9 cellular contexts compared by ENCODE assay signal in the genomic region with DNA sequence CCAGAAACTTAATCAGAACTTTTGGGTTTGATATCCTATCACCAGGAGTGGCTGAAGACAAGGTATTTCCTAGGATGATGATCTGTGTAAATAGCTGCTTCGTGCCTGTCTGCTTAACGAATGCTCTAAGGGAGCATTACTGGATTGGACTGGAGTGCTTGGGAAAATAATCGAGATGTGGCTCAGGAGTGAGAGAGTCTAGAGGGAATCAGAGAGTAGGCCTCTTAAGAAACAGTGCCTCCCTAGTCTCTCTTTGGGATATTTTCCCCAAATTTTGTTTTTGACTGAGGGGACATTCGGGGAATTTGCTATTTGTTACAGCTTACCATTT. TPM values are rescaled to one million over a fixed set of nuclear protein-coding genes. Genes with fewer than 3 reads are reported as not detected.
DNase-seq lines count a peak whose midpoint lies in the region; ATAC-seq and TF ChIP-seq lines count a peak whose summit lies in the region.
"Had no signal": no experiment of that assay in that cellular context is flagged by ENCODE, and none has a peak within 500 bp of the region (broad histone marks: within the 10 kb centered on the region; RNA-seq: fewer than 3 reads in every experiment).

No MANE protein-coding gene starts in this region.

- H3K27me3 ChIP-seq in fibroblast of lung (ENCODE audit: control insufficient read depth, insufficient read depth, low read length): no peaks in the 10 kb centered on the region
- H3K27me3 ChIP-seq: foreskin keratinocyte had no signal

- H3K36me3 ChIP-seq in fibroblast of lung (ENCODE audit: control insufficient read depth, insufficient read depth, low read length): no peaks in the 10 kb centered on the region

- DNase-seq in CD14-positive monocyte (ENCODE audit: low spot score): no peak
- DNase-seq in activated B cell treated with CpG ODN at 0.5 μM for 24 hours: no peak
- DNase-seq in fibroblast of lung (ENCODE audit: low read depth in 2 of 2): peak; percentile 55 to 60
- peak; percentile 51 for DNase-seq in pons (ENCODE audit: low spot score)
- no peak for DNase-seq in amygdala (lab: John Stamatoyannopoulos, UW)
- DNase-seq in stimulated activated naive CD4-positive, alpha-beta T cell (lab: John Stamatoyannopoulos, UW): no peak
- DNase-seq: foreskin keratinocyte had no signal

- H3K4me1 ChIP-seq in fibroblast of lung (ENCODE audit: control insufficient read depth, extremely low read depth, insufficient read depth, low read length): peaks cover 8% of the 10 kb centered on the region

- H3K27me3 Mint-ChIP-seq in CD14-positive monocyte (ENCODE audit: low read depth in 3 of 3): peaks cover 0 to 2% (median 0%) of the 10 kb centered on the region in 3 donors
- H3K27me3 Mint-ChIP-seq in activated B cell treated with CpG ODN at 0.5 μM for 24 hours: no peaks in the 10 kb centered on the region

- no peaks in the 10 kb centered on the region for H4K20me1 ChIP-seq in fibroblast of lung (ENCODE audit: control insufficient read depth, extremely low read depth, insufficient read depth, low read length)

- peaks cover 59% of the 10 kb centered on the region for H3K4me1 Mint-ChIP-seq in CD14-positive monocyte
- H3K4me1 Mint-ChIP-seq in activated B cell treated with CpG ODN at 0.5 μM for 24 hours: peaks cover 72% of the 10 kb centered on the region

- peak overlapping the region; percentile 99 for H3K4me2 ChIP-seq in fibroblast of lung (ENCODE audit: extremely low read depth, insufficient read depth, low read length)

- H3K9ac ChIP-seq in fibroblast of lung (ENCODE audit: insufficient read depth, low read length): peak overlapping the region; percentile 2

- H3K27ac ChIP-seq in fibroblast of lung (ENCODE audit: insufficient read depth, low read length): peak overlapping the region; percentile 89
- H3K27ac ChIP-seq: foreskin keratinocyte had no signal

- H3K4me3 Mint-ChIP-seq in CD14-positive monocyte (peak overlapping the region; percentile 95 to 98), activated B cell treated with CpG ODN at 0.5 μM for 24 hours (peak overlapping the region; percentile 98)

- H3K27ac Mint-ChIP-seq in CD14-positive monocyte (peak overlapping the region in 4 of 7 donors; percentile 37 to 98 (median 93)), activated B cell treated with CpG ODN at 0.5 μM for 24 hours (peak overlapping the region; percentile 95)

- TF ChIP-seq CTCF in CD14-positive monocyte (IDR thresholded peaks at IDR 0.05) (no peak), activated B cell treated with CpG ODN at 0.5 μM for 24 hours (IDR thresholded peaks at IDR 0.05) (no peak), fibroblast of lung (conservative IDR thresholded peaks at IDR 0.05 in 1 of 2, IDR thresholded peaks at IDR 0.05 in 1 of 2; ENCODE audit: low read depth in 1 of 2, low read length in 2 of 2) (peak; percentile 12 to 13)

- intact Hi-C loops in CD14-positive monocyte (cut with micrococcal nuclease): loop anchor here (5.0 kb wide), 3 partner anchors 33 to 288 kb away; no protein-coding TSS in a partner anchor
- intact Hi-C loops in activated B cell treated with CpG ODN at 0.5 μM for 24 hours (cut with micrococcal nuclease): no loop called here

- H3K4me3 ChIP-seq in fibroblast of lung (replicated peaks in 1 of 4; ENCODE audit: control extremely low read depth in 1 of 4, insufficient read depth in 1 of 4, low read depth in 3 of 4, low read length in 4 of 4): peak overlapping the region; percentile 67 to 97 (median 90)

- ATAC-seq in activated B cell treated with CpG ODN at 0.5 μM for 24 hours (ENCODE audit: low read depth) (no peak), HG03039 (IDR thresholded peaks at IDR 0.05; ENCODE audit: unreplicated experiment) (no peak), GM21367 (IDR thresholded peaks at IDR 0.05; ENCODE audit: unreplicated experiment) (no peak)
- ATAC-seq: foreskin keratinocyte had no signal

- CTCF ChIA-PET in activated B cell treated with CpG ODN at 0.5 μM for 24 hours (lab: Charles Lee): interaction anchor here (1.0 to 6.9 kb wide), 6 partner anchors 53 to 504 kb away, joined by 3 to 116 read pairs (median 24); no protein-coding TSS in a partner anchor

- peaks cover 11% of the 10 kb centered on the region in 2 donors for H3K36me3 Mint-ChIP-seq in CD14-positive monocyte
- peaks cover 15% of the 10 kb centered on the region for H3K36me3 Mint-ChIP-seq in activated B cell treated with CpG ODN at 0.5 μM for 24 hours (ENCODE audit: low read depth)

- no peaks in the 10 kb centered on the region for H3K9me3 ChIP-seq in fibroblast of lung (ENCODE audit: control insufficient read depth, insufficient read depth, low read depth, low read length)

- POLR2A ChIA-PET in activated B cell treated with CpG ODN at 0.5 μM for 24 hours (lab: Charles Lee): interaction anchor here (1.1 to 6.5 kb wide), 5 partner anchors 73 to 126 kb away, joined by 3 to 65 read pairs (median 5); no protein-coding TSS in a partner anchor

- peaks cover 0 to 3% (median 0%) of the 10 kb centered on the region in 7 donors for H3K9me3 Mint-ChIP-seq in CD14-positive monocyte
- H3K9me3 Mint-ChIP-seq in activated B cell treated with CpG ODN at 0.5 μM for 24 hours: no peaks in the 10 kb centered on the region

- peaks cover 73% of the 10 kb centered on the region for H3K79me2 ChIP-seq in fibroblast of lung (ENCODE audit: control insufficient read depth, insufficient read depth, low read length)

- no peak overlapping the region for H2AFZ ChIP-seq in fibroblast of lung (ENCODE audit: low read length)

RNA-seq across cellular contexts. Expression of a gene that starts 2.5 kb away (rescaled TPM):
- polyA plus RNA-seq in CD14-positive monocyte (1 to 10 TPM in 1 of 2 donors, under 1 TPM in 1; 0.57 to 1.2 TPM), fibroblast of lung (16.0 and 19.0 TPM in 2 replicates)
- total RNA-seq in activated B cell treated with CpG ODN at 0.5 μM for 24 hours (20.9 and 24.8 TPM in 2 replicates), fibroblast of lung (9.8 and 13.0 TPM in 2 replicates)
- 7.8 and 11.8 TPM in 2 replicates for polyA plus RNA-seq in fibroblast of lung (2012)
- 10.7 and 11.9 TPM in 2 replicates for polyA minus RNA-seq in fibroblast of lung (ENCODE audit: low replicate concordance)

RNA-seq across cellular contexts. Expression of a gene that starts 49.2 kb away (rescaled TPM):
- 10 to 100 TPM; 12.2 to 18.2 TPM for polyA plus RNA-seq in CD14-positive monocyte
- total RNA-seq in activated B cell treated with CpG ODN at 0.5 μM for 24 hours: 22.6 and 33.8 TPM in 2 replicates
- 12.8 and 14.2 TPM in 2 replicates for total RNA-seq in fibroblast of lung
- 14.0 and 19.5 TPM in 2 replicates for polyA plus RNA-seq in fibroblast of lung
- polyA plus RNA-seq in fibroblast of lung (2012): 13.5 and 18.4 TPM in 2 replicates
- 0.55 and 0.96 TPM in 2 replicates for polyA minus RNA-seq in fibroblast of lung (ENCODE audit: low replicate concordance)

RNA-seq across cellular contexts. Expression of a gene that starts 49.3 kb away (rescaled TPM):
- polyA plus RNA-seq in CD14-positive monocyte: 1 to 10 TPM; 1.3 to 2.0 TPM
- total RNA-seq in activated B cell treated with CpG ODN at 0.5 μM for 24 hours: 9.6 and 9.8 TPM in 2 replicates
- 15.4 and 18.5 TPM in 2 replicates for total RNA-seq in fibroblast of lung
- 9.4 and 15.0 TPM in 2 replicates for polyA plus RNA-seq in fibroblast of lung
- polyA plus RNA-seq in fibroblast of lung (2012): 7.9 and 11.7 TPM in 2 replicates
- 0.11 and 0.59 TPM in 2 replicates for polyA minus RNA-seq in fibroblast of lung (ENCODE audit: low replicate concordance)

Comparison
In these comparisons a context has a peak if more than half of its experiments do, and no peak if none do; other contexts are left out.
1. DNase-seq: peak in fibroblast of lung (2 of 2) and pons (single experiment); none in CD14-positive monocyte (single experiment), activated B cell treated with CpG ODN at 0.5 μM for 24 hours (single experiment), amygdala (0 of 56) and stimulated activated naive CD4-positive, alpha-beta T cell (0 of 6).
2. CTCF ChIP-seq: peak in fibroblast of lung (2 of 2); none in CD14-positive monocyte (single experiment) and activated B cell treated with CpG ODN at 0.5 μM for 24 hours (single experiment).